ENCODE assay signal across 8 cellular contexts in the genomic region with DNA sequence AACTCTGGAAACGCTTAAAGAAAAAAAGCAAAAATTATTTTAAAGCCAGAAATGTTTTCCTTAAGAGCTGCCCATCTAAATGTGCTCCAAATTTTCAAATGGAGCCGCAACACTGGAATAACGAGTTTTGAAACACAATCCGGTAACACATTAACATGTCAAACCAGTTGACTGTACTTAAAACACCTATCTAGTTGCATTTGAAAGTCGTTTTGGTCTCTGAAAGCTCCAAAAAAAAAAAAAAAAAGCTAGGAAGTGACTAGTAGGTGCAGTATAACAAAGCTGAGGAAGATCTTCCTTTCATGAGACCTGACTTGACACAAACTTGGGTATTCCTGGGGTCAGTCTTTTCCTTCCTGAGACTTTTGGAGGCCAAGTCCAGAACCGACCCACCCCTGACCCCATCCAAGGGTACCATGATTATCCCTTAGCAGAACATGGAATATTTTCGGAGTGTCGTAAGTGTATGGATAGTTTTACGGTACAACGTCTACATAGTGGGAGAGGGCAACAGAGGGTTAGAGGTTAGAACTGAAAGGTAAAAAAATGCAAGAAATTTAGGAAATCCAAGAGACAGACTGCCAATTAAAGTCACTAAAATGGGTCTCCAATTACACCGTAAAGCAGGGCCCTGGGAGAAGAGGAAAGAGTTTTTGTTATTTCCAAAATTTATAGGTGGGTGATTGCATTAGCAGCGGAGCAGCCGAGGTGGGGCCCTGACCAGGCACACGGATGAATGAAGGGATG. TPM values are rescaled to one million over a fixed set of nuclear protein-coding genes. Genes with fewer than 3 reads are reported as not detected.
DNase-seq lines count a peak whose midpoint lies in the region; ATAC-seq and TF ChIP-seq lines count a peak whose summit lies in the region.

No MANE protein-coding gene starts in this region.

- TF ChIP-seq CTCF in CD8-positive, alpha-beta T cell (IDR thresholded peaks at IDR 0.05) = no peak
- no peak for TF ChIP-seq CTCF in NB4 (IDR thresholded peaks at IDR 0.05; ENCODE audit: low read depth, low read length)
- TF ChIP-seq CTCF in activated CD8-positive, alpha-beta T cell treated with anti-CD3 and anti-CD28 coated beads for 36 hours (IDR thresholded peaks at IDR 0.05) = no peak

- peak overlapping the region; percentile 100 for H3K9ac ChIP-seq in endocrine pancreas (ENCODE audit: control insufficient read depth, insufficient read depth, low read length)

- H3K27ac ChIP-seq in CD8-positive, alpha-beta T cell (ENCODE audit: low read depth, low read length) = peak overlapping the region; percentile 95

- H3K27me3 Mint-ChIP-seq in CD8-positive, alpha-beta T cell (ENCODE audit: low read depth) = no peaks in the 10 kb centered on the region
- no peaks in the 10 kb centered on the region for H3K27me3 Mint-ChIP-seq in activated CD8-positive, alpha-beta T cell treated with anti-CD3 and anti-CD28 coated beads for 36 hours

- no peak for TF ChIP-seq POLR2A in NB4 (IDR thresholded peaks at IDR 0.05; ENCODE audit: extremely low read depth, insufficient read length)

- H3K36me3 Mint-ChIP-seq in CD8-positive, alpha-beta T cell = peaks cover 28% of the 10 kb centered on the region
- H3K36me3 Mint-ChIP-seq in activated CD8-positive, alpha-beta T cell treated with anti-CD3 and anti-CD28 coated beads for 36 hours (ENCODE audit: low read depth) = peaks cover 19% of the 10 kb centered on the region

- H3K4me3 ChIP-seq in CD8-positive, alpha-beta T cell (ENCODE audit: low read depth, low read length) = peak overlapping the region; percentile 99
- H3K4me3 ChIP-seq in NB4 (ENCODE audit: low read depth, low read length) = peak overlapping the region; percentile 93
- H3K4me3 ChIP-seq in endocrine pancreas (ENCODE audit: control insufficient read depth, insufficient read depth, low read length) = peak overlapping the region; percentile 83

- H3K4me1 ChIP-seq in CD8-positive, alpha-beta T cell (ENCODE audit: insufficient read depth, low read length) = peaks cover 7% of the 10 kb centered on the region
- peaks cover 5% of the 10 kb centered on the region for H3K4me1 ChIP-seq in endocrine pancreas (ENCODE audit: control insufficient read depth, insufficient read depth, low read length)

- POLR2A ChIA-PET in CD8-positive, alpha-beta T cell (lab: Charles Lee) = interaction anchor here (1.0 to 3.0 kb wide), 5 partner anchors 8 to 120 kb away, joined by 3 to 35 read pairs (median 14); a partner anchor contains a TSS
- POLR2A ChIA-PET in activated CD8-positive, alpha-beta T cell treated with anti-CD3 and anti-CD28 coated beads for 36 hours (lab: Charles Lee) = interaction anchor here (1.1 to 1.5 kb wide), 2 partner anchors 7 to 53 kb away, joined by 3 to 6 read pairs; no protein-coding TSS in a partner anchor

- no peak overlapping the region for H3K4me3 Mint-ChIP-seq in CD8-positive, alpha-beta T cell
- H3K4me3 Mint-ChIP-seq in activated CD8-positive, alpha-beta T cell treated with anti-CD3 and anti-CD28 coated beads for 36 hours = no peak overlapping the region

- H3K27ac Mint-ChIP-seq in CD8-positive, alpha-beta T cell = no peak overlapping the region
- no peak overlapping the region for H3K27ac Mint-ChIP-seq in activated CD8-positive, alpha-beta T cell treated with anti-CD3 and anti-CD28 coated beads for 36 hours

- H3K27me3 ChIP-seq in CD8-positive, alpha-beta T cell (ENCODE audit: insufficient read depth, low read length) = no peaks in the 10 kb centered on the region
- H3K27me3 ChIP-seq in endocrine pancreas (ENCODE audit: control insufficient read depth, insufficient read depth, low read length) = no peaks in the 10 kb centered on the region

- CTCF ChIA-PET in CD8-positive, alpha-beta T cell (lab: Charles Lee) = no interaction called here
- CTCF ChIA-PET in activated CD8-positive, alpha-beta T cell treated with anti-CD3 and anti-CD28 coated beads for 36 hours (lab: Charles Lee) = interaction anchor here (2.4 to 3.0 kb wide), 2 partner anchors 31 to 120 kb away, joined by 8 to 11 read pairs; no protein-coding TSS in a partner anchor

- DNase-seq in CD8-positive, alpha-beta T cell = no peak
- no peak for DNase-seq in NB4 (ENCODE audit: low read depth)
- peak; percentile 23 for DNase-seq in pons (ENCODE audit: low spot score)
- no peak for DNase-seq in SK-N-DZ (ENCODE audit: low spot score)
- DNase-seq in activated CD8-positive, alpha-beta T cell treated with anti-CD3 and anti-CD28 coated beads for 36 hours = no peak
- DNase-seq in epidermal melanocyte (ENCODE audit: insufficient read length, low spot score) = no peak

- intact Hi-C loops in CD8-positive, alpha-beta T cell (cut with DNase I, micrococcal nuclease) = loop anchor here (1.0 to 2.0 kb wide), 5 partner anchors 26 to 973 kb away; a partner anchor contains a TSS
- intact Hi-C loops in activated CD8-positive, alpha-beta T cell treated with anti-CD3 and anti-CD28 coated beads for 36 hours (cut with micrococcal nuclease) = loop anchor here (10.0 kb wide), 1 partner anchor 116 kb away; a partner anchor contains a TSS

- no peaks in the 10 kb centered on the region for H3K9me3 ChIP-seq in CD8-positive, alpha-beta T cell (ENCODE audit: low read length)
- H3K9me3 ChIP-seq in endocrine pancreas (ENCODE audit: control insufficient read depth, low read length) = no peaks in the 10 kb centered on the region

- H3K4me1 Mint-ChIP-seq in CD8-positive, alpha-beta T cell (ENCODE audit: low read depth) = peaks cover 24% of the 10 kb centered on the region
- peaks cover 17% of the 10 kb centered on the region for H3K4me1 Mint-ChIP-seq in activated CD8-positive, alpha-beta T cell treated with anti-CD3 and anti-CD28 coated beads for 36 hours (ENCODE audit: low read depth)

- H3K9me3 Mint-ChIP-seq in CD8-positive, alpha-beta T cell = no peaks in the 10 kb centered on the region
- H3K9me3 Mint-ChIP-seq in activated CD8-positive, alpha-beta T cell treated with anti-CD3 and anti-CD28 coated beads for 36 hours = no peaks in the 10 kb centered on the region

- H3K36me3 ChIP-seq in CD8-positive, alpha-beta T cell (ENCODE audit: insufficient read depth, low read length) = no peaks in the 10 kb centered on the region
- no peaks in the 10 kb centered on the region for H3K36me3 ChIP-seq in endocrine pancreas (ENCODE audit: control insufficient read depth, insufficient read depth, low read length)

- no peak for ATAC-seq in CD8-positive, alpha-beta T cell
- ATAC-seq in GM21447 (IDR thresholded peaks at IDR 0.05; ENCODE audit: unreplicated experiment) = peak; percentile 2
- ATAC-seq in activated CD8-positive, alpha-beta T cell treated with anti-CD3 and anti-CD28 coated beads for 36 hours = no peak

RNA-seq across cellular contexts. Expression of a gene that starts 0.8 kb away (rescaled TPM):
- 1 to 10 TPM; 2.4 to 3.4 TPM for total RNA-seq in CD8-positive, alpha-beta T cell
- polyA plus RNA-seq in SK-N-DZ (2014; cell fraction: cytosol; rRNA removed) = 71.5 and 81.0 TPM in 2 replicates
- polyA plus RNA-seq in SK-N-DZ (2014; cell fraction: nucleus; rRNA removed) = 45.3 and 51.9 TPM in 2 replicates
- 10 to 100 TPM; 46.1 to 49.2 TPM for total RNA-seq in activated CD8-positive, alpha-beta T cell treated with anti-CD3 and anti-CD28 coated beads for 36 hours

Comparison
In these comparisons a context has a peak if more than half of its experiments do, and no peak if none do; other contexts are left out.
1. RNA of a gene that starts 0.8 kb away (total RNA-seq): 46.1 to 49.2 TPM in activated CD8-positive, alpha-beta T cell treated with anti-CD3 and anti-CD28 coated beads for 36 hours; 2.4 to 3.4 TPM in CD8-positive, alpha-beta T cell; every median in the first group is over 10 times any median in the second.
2. Peak in every context shown above with its lines, with median percentiles within 50 percentile points of each other: H3K4me3 ChIP-seq.